13 cellular contexts compared by ENCODE assay signal in the genomic region with DNA sequence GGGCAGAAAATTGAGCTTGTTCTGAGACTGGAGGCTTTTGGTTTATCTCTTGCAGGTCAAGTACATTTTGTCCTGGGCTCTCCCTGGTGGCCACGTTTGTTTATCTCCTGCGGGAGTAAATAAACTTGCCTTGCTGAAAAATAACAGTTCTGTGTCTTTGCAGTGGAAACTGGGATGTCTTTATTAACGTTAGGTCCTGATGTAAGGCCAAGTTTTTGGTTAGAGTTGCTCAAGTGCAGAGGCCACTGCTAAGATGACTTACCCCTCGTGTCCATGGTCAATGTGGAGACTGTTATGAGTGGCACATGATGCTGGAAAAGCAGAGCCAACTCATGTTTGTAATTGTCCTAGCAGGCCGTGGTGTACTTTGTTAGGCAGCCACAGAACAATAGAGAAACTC. TPM values are rescaled to one million over a fixed set of nuclear protein-coding genes. Genes with fewer than 3 reads are reported as not detected.
A peak's percentile ranks its signal among the peaks of the same experiment; 100 is the strongest.
DNase-seq lines count a peak whose midpoint lies in the region; ATAC-seq and TF ChIP-seq lines count a peak whose summit lies in the region.
"Had no signal": no experiment of that assay in that cellular context is flagged by ENCODE, and none has a peak within 500 bp of the region (broad histone marks: within the 10 kb centered on the region; RNA-seq: fewer than 3 reads in every experiment).

No MANE protein-coding gene starts in this region.

- H3K79me2 ChIP-seq in fibroblast of lung (ENCODE audit: control insufficient read depth, insufficient read depth, low read length), result peaks cover 76% of the 10 kb centered on the region

- H3K4me1 ChIP-seq in heart right ventricle (peaks cover 0 to 67% (median 52%) of the 10 kb centered on the region in 9 donors), fibroblast of lung (ENCODE audit: control insufficient read depth, extremely low read depth, insufficient read depth, low read length) (peaks cover 4% of the 10 kb centered on the region), body of pancreas (peaks cover 41% of the 10 kb centered on the region)

- no peaks in the 10 kb centered on the region for H3K27me3 Mint-ChIP-seq in naive thymus-derived CD8-positive, alpha-beta T cell

- H3K4me1 Mint-ChIP-seq in naive thymus-derived CD8-positive, alpha-beta T cell, result peaks cover 30 to 66% (median 60%) of the 10 kb centered on the region in 4 donors

- peak in 1 of 8 donors; percentile 62 for ATAC-seq in heart right ventricle
- ATAC-seq in Right ventricle myocardium inferior, result no peak
- no peak for ATAC-seq in GM21423 (IDR thresholded peaks at IDR 0.05; ENCODE audit: unreplicated experiment)
- no peak for ATAC-seq in GM19023 (IDR thresholded peaks at IDR 0.05; ENCODE audit: unreplicated experiment)
- no peak for ATAC-seq in body of pancreas
- ATAC-seq in naive thymus-derived CD8-positive, alpha-beta T cell, result no peak

- no peak overlapping the region for H2AFZ ChIP-seq in fibroblast of lung (ENCODE audit: low read length)

- WGBS in heart right ventricle, 2 donors, result 31% methylated on average over 5 of the region's 5 CpGs
- WGBS in body of pancreas, 2 donors, result 22 to 48% methylated on average over 4 to 5 of the region's 5 CpGs

- H4K20me1 ChIP-seq in fibroblast of lung (ENCODE audit: control insufficient read depth, extremely low read depth, insufficient read depth, low read length), result no peaks in the 10 kb centered on the region

- H3K9me3 ChIP-seq in heart right ventricle (no peaks in the 10 kb centered on the region), fibroblast of lung (ENCODE audit: control insufficient read depth, insufficient read depth, low read depth, low read length) (no peaks in the 10 kb centered on the region), body of pancreas (no peaks in the 10 kb centered on the region)

- H3K4me2 ChIP-seq in fibroblast of lung (ENCODE audit: extremely low read depth, insufficient read depth, low read length), result peak overlapping the region; percentile 32

- H3K27ac Mint-ChIP-seq in naive thymus-derived CD8-positive, alpha-beta T cell, result peak overlapping the region in 1 of 10 donors; percentile 67

- H3K27me3 ChIP-seq in heart right ventricle (no peaks in the 10 kb centered on the region), fibroblast of lung (ENCODE audit: control insufficient read depth, insufficient read depth, low read length) (no peaks in the 10 kb centered on the region), body of pancreas (no peaks in the 10 kb centered on the region)

- H3K9ac ChIP-seq in fibroblast of lung (ENCODE audit: insufficient read depth, low read length), result no peak overlapping the region

- H3K27ac ChIP-seq in heart right ventricle, result peak overlapping the region in 7 of 10 donors; percentile 32 to 61 (median 47)
- H3K27ac ChIP-seq in fibroblast of lung (ENCODE audit: insufficient read depth, low read length), result no peak overlapping the region
- H3K27ac ChIP-seq in body of pancreas, result no peak overlapping the region

- H3K4me3 ChIP-seq in heart right ventricle (no peak overlapping the region), fibroblast of lung (replicated peaks in 1 of 4; ENCODE audit: control extremely low read depth in 1 of 4, insufficient read depth in 1 of 4, low read depth in 3 of 4, low read length in 4 of 4) (no peak overlapping the region), body of pancreas (no peak overlapping the region)

- H3K36me3 ChIP-seq in heart right ventricle (peaks cover 0 to 9% (median 0%) of the 10 kb centered on the region in 9 donors), fibroblast of lung (ENCODE audit: control insufficient read depth, insufficient read depth, low read length) (no peaks in the 10 kb centered on the region), body of pancreas (replicated peaks in 1 of 2; ENCODE audit: insufficient read depth in 1 of 2, low read depth in 2 of 2) (no peaks in the 10 kb centered on the region)

- DNase-seq in heart right ventricle, result no peak
- no peak for DNase-seq in Right ventricle myocardium inferior (ENCODE audit: missing footprints)
- peak in 1 of 2 donors; percentile 40 for DNase-seq in fibroblast of lung (ENCODE audit: low read depth in 2 of 2)
- DNase-seq in mucosa of gallbladder (ENCODE audit: low spot score), result peak; percentile 11
- DNase-seq in body of pancreas, result no peak
- DNase-seq in naive thymus-derived CD8-positive, alpha-beta T cell, result no peak
- DNase-seq: activated naive CD4-positive, alpha-beta T cell; islet precursor cell; Kasumi-1; NCI-H446; SIG-M5 had no signal

- no peaks in the 10 kb centered on the region for H3K9me3 Mint-ChIP-seq in naive thymus-derived CD8-positive, alpha-beta T cell

- no peak for TF ChIP-seq CTCF in heart right ventricle (IDR thresholded peaks at IDR 0.05)
- TF ChIP-seq CTCF in fibroblast of lung (conservative IDR thresholded peaks at IDR 0.05 in 1 of 2, IDR thresholded peaks at IDR 0.05 in 1 of 2; ENCODE audit: low read depth in 1 of 2, low read length in 2 of 2), result no peak
- TF ChIP-seq CTCF in body of pancreas (IDR thresholded peaks at IDR 0.05), result no peak

- TF ChIP-seq POLR2A in body of pancreas (IDR thresholded peaks at IDR 0.05), result no peak

- intact Hi-C loops in heart right ventricle (cut with DNase I) (no loop called here), Right ventricle myocardium inferior (cut with DNase I) (no loop called here), body of pancreas (cut with DNase I) (no loop called here)

- peak overlapping the region in 1 of 10 donors; percentile 8 for H3K4me3 Mint-ChIP-seq in naive thymus-derived CD8-positive, alpha-beta T cell

- POLR2A ChIA-PET in naive thymus-derived CD8-positive, alpha-beta T cell (lab: Charles Lee), result no interaction called here

- H3K36me3 Mint-ChIP-seq in naive thymus-derived CD8-positive, alpha-beta T cell, result peaks cover 0 to 4% (median 0%) of the 10 kb centered on the region in 3 donors

RNA-seq across cellular contexts. Expression of a gene that starts 3.8 kb away (rescaled TPM):
- total RNA-seq in heart right ventricle, result 100 to 1,000 TPM; 109 to 222 (median 159) TPM
- 10 to 100 TPM; 22.4 to 26.6 TPM for polyA plus RNA-seq in heart right ventricle
- 114 TPM for total RNA-seq in Right ventricle myocardium inferior
- total RNA-seq in fibroblast of lung, result 99.1 and 126 TPM in 2 replicates
- polyA plus RNA-seq in fibroblast of lung, result 122 and 129 TPM in 2 replicates
- polyA plus RNA-seq in fibroblast of lung (2012), result 78.6 and 83.5 TPM in 2 replicates
- polyA minus RNA-seq in fibroblast of lung (ENCODE audit: low replicate concordance), result 23.5 and 31.3 TPM in 2 replicates
- 96.8 TPM for total RNA-seq in mucosa of gallbladder
- total RNA-seq in body of pancreas, result 10 to 100 TPM; 31.6 to 47.1 TPM
- total RNA-seq in naive thymus-derived CD8-positive, alpha-beta T cell, result 10 to 100 TPM; 46.2 to 48.0 TPM
- polyA plus RNA-seq in naive thymus-derived CD8-positive, alpha-beta T cell, result 10 to 100 TPM; 70.2 to 75.8 (median 70.7) TPM

RNA-seq across cellular contexts. Expression of a gene that starts 13.1 kb away (rescaled TPM):
- total RNA-seq in heart right ventricle (100 to 1,000 TPM; 564 to 722 (median 607) TPM), Right ventricle myocardium inferior (646 TPM), fibroblast of lung (679 and 950 TPM in 2 replicates), mucosa of gallbladder (769 TPM), body of pancreas (100 to 1,000 TPM; 864 to 931 TPM)
- polyA plus RNA-seq in heart right ventricle (1,000 to 10,000 TPM in 1 of 2 donors, 100 to 1,000 TPM in 1; 994 to 1,749 TPM), fibroblast of lung (1,820 and 2,040 TPM in 2 replicates)
- polyA plus RNA-seq in fibroblast of lung (2012), result 1,772 and 1,799 TPM in 2 replicates
- polyA minus RNA-seq in fibroblast of lung (ENCODE audit: low replicate concordance), result 149 and 237 TPM in 2 replicates
- total RNA-seq in naive thymus-derived CD8-positive, alpha-beta T cell, result 1,000 to 10,000 TPM; 1,499 to 1,523 TPM
- 100 to 1,000 TPM; 646 to 758 (median 720) TPM for polyA plus RNA-seq in naive thymus-derived CD8-positive, alpha-beta T cell

RNA-seq across cellular contexts. Expression of a gene that starts 40.3 kb away (rescaled TPM):
- total RNA-seq in heart right ventricle, result 10 to 100 TPM; 20.1 to 28.7 (median 23.9) TPM
- polyA plus RNA-seq in heart right ventricle, result 10 to 100 TPM in 1 of 2 donors, 1 to 10 TPM in 1; 3.0 to 33.7 TPM
- 22.6 TPM for total RNA-seq in Right ventricle myocardium inferior
- 16.9 and 31.7 TPM in 2 replicates for total RNA-seq in fibroblast of lung
- polyA plus RNA-seq in fibroblast of lung, result 5.1 and 5.5 TPM in 2 replicates
- polyA plus RNA-seq in fibroblast of lung (2012), result 8.7 and 9.1 TPM in 2 replicates
- 17.0 and 26.6 TPM in 2 replicates for polyA minus RNA-seq in fibroblast of lung (ENCODE audit: low replicate concordance)
- total RNA-seq in mucosa of gallbladder, result 49.1 TPM
- 10 to 100 TPM; 23.3 to 45.2 TPM for total RNA-seq in body of pancreas
- total RNA-seq in naive thymus-derived CD8-positive, alpha-beta T cell, result 10 to 100 TPM; 47.6 to 60.1 TPM
- polyA plus RNA-seq in naive thymus-derived CD8-positive, alpha-beta T cell, result 1 to 10 TPM; 1.8 to 4.5 (median 2.5) TPM

Comparison
In these comparisons a context has a peak if more than half of its experiments do, and no peak if none do; other contexts are left out.
1. H3K27ac ChIP-seq: peak in heart right ventricle (7 of 10); none in fibroblast of lung (single experiment) and body of pancreas (0 of 4).